ENCODE assay signal across 1 cellular context in genomic region chr2:11354363-11355154, GRCh38.
TF ChIP-seq lines count a peak whose summit lies in the region.

No MANE protein-coding gene starts in this region.

TF ChIP-seq in HepG2, 621 proteins besides CTCF, POLR2A, EP300 and RAD21 (continues in another document):
- TF ChIP-seq HMGXB3 (CRISPR knock-in tag; IDR thresholded peaks at IDR 0.05; ENCODE audit: borderline replicate concordance) (peak; percentile 92), FOXC1 (CRISPR knock-in tag; IDR thresholded peaks at IDR 0.05; ENCODE audit: borderline replicate concordance) (peak; percentile 75; the same call in 1 of the 2 replicates), SALL1 (CRISPR knock-in tag; IDR thresholded peaks at IDR 0.05) (peak; percentile 100), BCL3 (CRISPR knock-in tag; IDR thresholded peaks at IDR 0.05) (no peak; the same call in none of the 2 replicates), THAP9 (CRISPR knock-in tag; IDR thresholded peaks at IDR 0.05; ENCODE audit: borderline replicate concordance) (peak; percentile 34; the same call in 1 of the 2 replicates), NBN (conservative IDR thresholded peaks at IDR 0.05) (no peak), ZBTB34 (CRISPR knock-in tag; IDR thresholded peaks at IDR 0.05) (peak; percentile 81), ZNF3 (CRISPR knock-in tag; IDR thresholded peaks at IDR 0.05) (0 out of 2 replicates have a peak, but pooled peaks have one; percentile 51), AKNA (CRISPR knock-in tag; IDR thresholded peaks at IDR 0.05; ENCODE audit: borderline replicate concordance) (no peak), TOE1 (CRISPR knock-in tag; IDR thresholded peaks at IDR 0.05) (peak; percentile 84), ZFYVE20 (CRISPR knock-in tag; IDR thresholded peaks at IDR 0.05; ENCODE audit: borderline replicate concordance, low read depth) (no peak), ZNF713 (CRISPR knock-in tag; IDR thresholded peaks at IDR 0.05) (no peak), THRA (CRISPR knock-in tag; IDR thresholded peaks at IDR 0.05; ENCODE audit: borderline replicate concordance) (peak; percentile 97), XRCC5 (optimal IDR thresholded peaks at IDR 0.05; ENCODE audit: low read length) (peak; percentile 91), ZNF776 (CRISPR knock-in tag; IDR thresholded peaks at IDR 0.05) (no peak), ZNF510 (CRISPR knock-in tag; IDR thresholded peaks at IDR 0.05; ENCODE audit: low read depth) (peak; percentile 69; the same call in 1 of the 2 replicates), ZNF292 (CRISPR knock-in tag; IDR thresholded peaks at IDR 0.05; ENCODE audit: borderline replicate concordance, low read depth) (peak; percentile 92; the same call in 1 of the 2 replicates), ZNF580 (CRISPR knock-in tag; IDR thresholded peaks at IDR 0.05; ENCODE audit: borderline replicate concordance, low read depth) (peak; percentile 98), SATB2 (CRISPR knock-in tag; IDR thresholded peaks at IDR 0.05) (peak; percentile 70), NKX3-1 (CRISPR knock-in tag; IDR thresholded peaks at IDR 0.05) (peak; percentile 97), IRF2 (CRISPR knock-in tag; IDR thresholded peaks at IDR 0.05) (peak; percentile 98), TIGD3 (CRISPR knock-in tag; IDR thresholded peaks at IDR 0.05; ENCODE audit: borderline replicate concordance) (no peak), ZNF350 (CRISPR knock-in tag; IDR thresholded peaks at IDR 0.05; ENCODE audit: borderline replicate concordance, low read depth) (peak; percentile 97), BORCS8-MEF2B (CRISPR knock-in tag; IDR thresholded peaks at IDR 0.05) (peak; percentile 92; the same call in 1 of the 2 replicates), MAFG (CRISPR knock-in tag; IDR thresholded peaks at IDR 0.05) (no peak), ZNF12 (CRISPR knock-in tag; IDR thresholded peaks at IDR 0.05) (peak; percentile 84), CBX5 (CRISPR knock-in tag; IDR thresholded peaks at IDR 0.05; ENCODE audit: borderline replicate concordance) (peak; percentile 99), ZNF788 (CRISPR knock-in tag; IDR thresholded peaks at IDR 0.05; ENCODE audit: borderline replicate concordance) (peak; percentile 98; the same call in 1 of the 2 replicates), THYN1 (CRISPR knock-in tag; IDR thresholded peaks at IDR 0.05; ENCODE audit: borderline replicate concordance, low read depth) (no peak), CBX2 (IDR thresholded peaks at IDR 0.05; ENCODE audit: low read depth, low read length) (no peak), CBX2 (CRISPR knock-in tag; IDR thresholded peaks at IDR 0.05; ENCODE audit: low read depth) (0 out of 2 replicates have a peak, but pooled peaks have one; percentile 4), DPF2 (CRISPR knock-in tag; IDR thresholded peaks at IDR 0.05; ENCODE audit: borderline replicate concordance, low read depth) (peak; percentile 100), ZNF230 (CRISPR knock-in tag; IDR thresholded peaks at IDR 0.05) (peak; percentile 54; the same call in 1 of the 2 replicates), STAT6 (CRISPR knock-in tag; IDR thresholded peaks at IDR 0.05; ENCODE audit: borderline replicate concordance) (peak; percentile 75; the same call in 1 of the 2 replicates), DBP (CRISPR knock-in tag; IDR thresholded peaks at IDR 0.05; ENCODE audit: not compliant biosample characterization) (no peak), DR1 (CRISPR knock-in tag; IDR thresholded peaks at IDR 0.05) (peak; percentile 44; the same call in 1 of the 2 replicates)
